ENCODE assay signal across 8 cellular contexts in the genomic region with DNA sequence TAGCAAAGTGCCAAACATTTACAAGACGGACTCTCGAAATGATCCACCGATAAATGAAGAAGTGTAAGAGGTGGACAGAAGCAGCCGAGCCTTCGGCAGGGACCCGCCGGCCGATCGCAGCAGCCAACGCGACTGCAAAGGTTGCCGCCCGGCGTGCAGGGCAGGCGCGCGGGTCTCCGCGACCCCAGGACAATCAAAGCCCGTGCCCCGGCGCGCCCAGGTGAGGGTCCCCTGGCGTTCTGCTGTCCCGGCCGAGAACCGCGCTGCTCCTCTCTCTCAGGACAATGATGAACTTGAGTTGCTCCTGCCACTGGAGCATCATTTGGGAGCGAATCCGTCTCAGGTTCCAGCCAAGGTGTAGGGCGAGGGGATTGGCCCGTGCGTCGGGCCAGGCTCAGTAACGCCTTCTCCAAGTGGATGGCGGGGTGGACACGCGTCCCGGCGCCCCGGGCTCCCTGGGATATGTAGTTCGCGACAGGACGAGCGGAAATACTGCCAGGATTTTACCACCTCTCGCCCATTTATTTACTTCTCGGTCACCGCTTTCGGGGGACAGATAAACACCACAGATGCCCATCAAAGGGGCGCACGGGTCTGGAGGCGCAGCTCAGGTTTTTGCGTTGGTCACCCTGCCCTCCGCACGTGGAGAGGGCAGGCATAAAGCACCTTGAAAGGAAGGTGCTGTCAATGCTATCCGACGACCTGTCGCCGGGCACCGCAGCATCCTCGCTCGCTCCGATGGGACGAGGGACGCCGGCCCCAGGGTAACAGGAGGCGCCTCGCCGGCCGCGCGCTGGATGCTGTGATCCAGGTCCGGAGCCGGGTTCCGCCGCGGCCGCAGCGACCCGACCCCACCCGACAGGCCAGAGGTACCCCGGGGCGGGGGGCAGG. TPM values are rescaled to one million over a fixed set of nuclear protein-coding genes. Genes with fewer than 3 reads are reported as not detected.
DNase-seq lines count a peak whose midpoint lies in the region; FAIRE-seq and TF ChIP-seq lines count a peak whose summit lies in the region.

A gene with protein sequence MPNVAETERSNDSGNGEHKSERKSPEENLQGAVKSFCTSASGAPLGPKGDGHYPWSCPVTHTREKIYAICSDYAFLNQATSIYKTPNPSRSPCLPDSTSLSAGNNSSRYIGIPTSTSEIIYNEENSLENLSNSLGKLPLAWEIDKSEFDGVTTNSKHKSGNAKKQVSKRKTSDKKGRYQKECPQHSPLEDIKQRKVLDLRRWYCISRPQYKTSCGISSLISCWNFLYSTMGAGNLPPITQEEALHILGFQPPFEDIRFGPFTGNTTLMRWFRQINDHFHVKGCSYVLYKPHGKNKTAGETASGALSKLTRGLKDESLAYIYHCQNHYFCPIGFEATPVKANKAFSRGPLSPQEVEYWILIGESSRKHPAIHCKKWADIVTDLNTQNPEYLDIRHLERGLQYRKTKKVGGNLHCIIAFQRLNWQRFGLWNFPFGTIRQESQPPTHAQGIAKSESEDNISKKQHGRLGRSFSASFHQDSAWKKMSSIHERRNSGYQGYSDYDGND (plus strand): TSS at position 467 of the 891 bp plus-strand sequence. CDS start 8,149 bp downstream, outside the sequence.
A gene (minus strand): TSS at position 324 of the 891 bp plus-strand sequence. CDS start 306 bp downstream, at position 18.

- peaks cover 8% of the 10 kb centered on the region for H3K36me3 Mint-ChIP-seq in nephron (ENCODE audit: low read depth)

- H3K4me2 ChIP-seq in Loucy (ENCODE audit: low read depth, low read length, poor library complexity, severe bottlenecking) = peak within 1 kb of the TSS; percentile 77

- no peaks in the 10 kb centered on the region for H3K9me3 Mint-ChIP-seq in nephron

- H3K9me3 ChIP-seq in ES-I3 (ENCODE audit: control insufficient read depth, insufficient read depth, low read length) = no peaks in the 10 kb centered on the region
- H3K9me3 ChIP-seq in Loucy (ENCODE audit: insufficient read depth, low read depth, low read length) = no peaks in the 10 kb centered on the region

- H3K27me3 ChIP-seq in Loucy (ENCODE audit: insufficient read depth, low read length, poor library complexity, severe bottlenecking) = no peaks in the 10 kb centered on the region

- H3K4me1 Mint-ChIP-seq in nephron = peaks cover 28% of the 10 kb centered on the region

- peak within 1 kb of the TSS; percentile 70 for H3K27ac ChIP-seq in substantia nigra (ENCODE audit: low read depth, low read length, poor library complexity, severe bottlenecking)

- no peaks in the 10 kb centered on the region for H4K20me1 ChIP-seq in Loucy (ENCODE audit: insufficient read depth, low read length, poor library complexity, severe bottlenecking)

- H3K9me2 ChIP-seq in Loucy (replicated peaks; ENCODE audit: low read depth, low read length) = no peaks in the 10 kb centered on the region

- H3K36me3 ChIP-seq in ES-I3 (ENCODE audit: insufficient read depth, low read length) (no peaks in the 10 kb centered on the region), Loucy (ENCODE audit: insufficient read depth, low read length) (no peaks in the 10 kb centered on the region)

- H3K79me2 ChIP-seq in Loucy (ENCODE audit: insufficient read depth, low read length) = no peaks in the 10 kb centered on the region

- DNase-seq in H54 (ENCODE audit: insufficient read length, low spot score) (peak; percentile 100), SIG-M5 (lab: John Stamatoyannopoulos, UW) (peak; percentile 36), activated gamma-delta T cell treated with Interleukin-2 at 50 U/mL for 16 hours (peak; percentile 66), fibroblast of villous mesenchyme (ENCODE audit: low read depth) (peak; percentile 93), substantia nigra (lab: John Stamatoyannopoulos, UW) (peak; percentile 24 to 92 (median 81))

- no peaks in the 10 kb centered on the region for H3K27me3 Mint-ChIP-seq in nephron (ENCODE audit: low read depth)

- H3K4me3 Mint-ChIP-seq in nephron = peak within 1 kb of the TSS; percentile 98

- TF ChIP-seq CTCF in Loucy (conservative IDR thresholded peaks at IDR 0.05; ENCODE audit: low read length) (no peak), fibroblast of villous mesenchyme (IDR thresholded peaks at IDR 0.05; ENCODE audit: insufficient read depth, low read depth, low read length) (no peak), nephron (IDR thresholded peaks at IDR 0.05; ENCODE audit: unreplicated experiment in 3 of 3) (no peak)

- FAIRE-seq in H54 (lab: Jason Lieb, UNC) = peak; percentile 100

- peak within 1 kb of the TSS; percentile 87 to 98 (median 90) for H3K27ac Mint-ChIP-seq in nephron

- H3K4me3 ChIP-seq in Loucy (ENCODE audit: low read length, poor library complexity, severe bottlenecking) (peak within 1 kb of the TSS; percentile 80), fibroblast of villous mesenchyme (ENCODE audit: low read depth, low read length) (peak within 1 kb of the TSS; percentile 81)

- TF ChIP-seq POLR2A in H54 (IDR thresholded peaks at IDR 0.05; ENCODE audit: low read depth, low read length) = peak; percentile 55

- H2AFZ ChIP-seq in Loucy (ENCODE audit: low read length) = peak within 1 kb of the TSS; percentile 90; the same call in 1 of the 2 replicates

- H3K4me1 ChIP-seq in ES-I3 (ENCODE audit: insufficient read depth, low read length) (0 out of 2 replicates have a peak, but pooled peaks cover 13% of the 10 kb centered on the region), Loucy (ENCODE audit: insufficient read depth, low read length, poor library complexity, severe bottlenecking) (peaks cover 9% of the 10 kb centered on the region)

- no peaks in the 10 kb centered on the region for H3F3A ChIP-seq in Loucy (ENCODE audit: low read depth)

- H3K9ac ChIP-seq in ES-I3 (ENCODE audit: low read depth, low read length) (peak within 1 kb of the TSS; percentile 61), Loucy (ENCODE audit: low read depth, low read length, poor library complexity, severe bottlenecking) (no peak within 1 kb of the TSS)

RNA-seq across cellular contexts. Expression of the first gene that starts in this region (rescaled TPM):
- total RNA-seq in fibroblast of villous mesenchyme = 31.2 and 62.2 TPM in 2 replicates

RNA-seq across cellular contexts. Expression of the second gene that starts in this region (rescaled TPM):
- 15.5 and 30.2 TPM in 2 replicates for total RNA-seq in fibroblast of villous mesenchyme

Comparison
In these comparisons a context has a peak if more than half of its experiments do, and no peak if none do; other contexts are left out.
1. Peak in every context shown above with its lines: DNase-seq, H3K4me3 ChIP-seq and H3K27ac ChIP-seq.
2. DNase-seq: peak in every context shown above with its lines; median percentile 100 in H54; 93 in fibroblast of villous mesenchyme; 81 in substantia nigra; 66 in activated gamma-delta T cell treated with Interleukin-2 at 50 U/mL for 16 hours; 36 in SIG-M5.